In the genomic region with DNA sequence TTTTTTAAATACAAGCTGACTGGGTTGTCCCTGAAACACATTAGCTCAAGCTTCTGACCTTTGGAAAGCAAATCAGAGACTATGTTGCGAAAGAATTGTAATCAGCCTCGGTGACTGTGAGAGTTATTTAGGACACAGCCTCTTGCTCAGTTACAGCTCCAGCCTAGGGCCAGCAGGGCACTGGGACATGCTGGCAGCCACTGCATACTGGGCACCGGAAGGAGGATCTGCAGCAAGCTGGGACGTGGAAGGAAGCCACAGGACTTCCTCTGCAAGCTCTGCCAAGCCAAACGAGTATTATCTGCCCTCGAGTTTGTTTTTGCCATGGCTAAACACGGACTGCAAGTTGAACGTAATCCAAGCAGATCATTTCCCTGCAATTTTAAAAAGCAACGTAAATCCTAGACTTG, we compare ENCODE assay signal across 8 cellular contexts. TPM values are rescaled to one million over a fixed set of nuclear protein-coding genes. Genes with fewer than 3 reads are reported as not detected.
DNase-seq lines count a peak whose midpoint lies in the region; ATAC-seq and TF ChIP-seq lines count a peak whose summit lies in the region.

No MANE protein-coding gene starts in this region.

- intact Hi-C loops in Caco-2 (cut with micrococcal nuclease; ENCODE audit: unreplicated experiment) = no loop called here

- no peak overlapping the region for H3K4ac ChIP-seq in neuronal stem cell (ENCODE audit: low read length)

- no peak overlapping the region for H2BK5ac ChIP-seq in neuronal stem cell (ENCODE audit: low read length)

- ATAC-seq in WTC11 (no peak), GM19324 (IDR thresholded peaks at IDR 0.05; ENCODE audit: low FRiP score, unreplicated experiment) (no peak), GM19463 (IDR thresholded peaks at IDR 0.05; ENCODE audit: unreplicated experiment) (no peak)

- H3K27ac Mint-ChIP-seq in Caco-2 (ENCODE audit: unreplicated experiment) (no peak overlapping the region), WTC11 (no peak overlapping the region)

- H3K4me3 Mint-ChIP-seq in Caco-2 (ENCODE audit: unreplicated experiment) = peak overlapping the region; percentile 65
- H3K4me3 Mint-ChIP-seq in WTC11 = no peak overlapping the region

- no peak overlapping the region for H2BK12ac ChIP-seq in neuronal stem cell (ENCODE audit: low read length)

- H3K36me3 Mint-ChIP-seq in Caco-2 (ENCODE audit: insufficient read depth, unreplicated experiment) (no peaks in the 10 kb centered on the region), WTC11 (no peaks in the 10 kb centered on the region)

- H3K23ac ChIP-seq in neuronal stem cell (ENCODE audit: low read depth, low read length, poor library complexity) = no peak overlapping the region

- no peak overlapping the region for H2BK120ac ChIP-seq in neuronal stem cell (ENCODE audit: low read depth, low read length)

- BruUV-seq in Caco-2 (replicated peaks; lab: Mats Ljungman, UMichigan) = no TSS peak

- no peak overlapping the region for H4K8ac ChIP-seq in neuronal stem cell (ENCODE audit: low read depth, low read length)

- H3K36me3 ChIP-seq in Caco-2 (ENCODE audit: control insufficient read depth, insufficient read depth, low read length) = no peaks in the 10 kb centered on the region
- H3K36me3 ChIP-seq in neuronal stem cell (replicated peaks in 1 of 2; ENCODE audit: control insufficient read depth in 2 of 2, insufficient read depth in 2 of 2, low read length in 2 of 2) = no peaks in the 10 kb centered on the region

- WGBS in neuronal stem cell (ENCODE audit: extremely low coverage in 2 of 2, insufficient read length in 2 of 2, insufficient replicate concordance in 1 of 2), 2 donors = no CpG with 5 or more reads among the region's 9 CpGs

- H3K4me1 Mint-ChIP-seq in Caco-2 (ENCODE audit: low read depth, unreplicated experiment) (peaks cover 7% of the 10 kb centered on the region), WTC11 (peaks cover 24% of the 10 kb centered on the region)

- no peak overlapping the region for H3K27ac ChIP-seq in neuronal stem cell (replicated peaks; ENCODE audit: low read length)

- H3K14ac ChIP-seq in neuronal stem cell (ENCODE audit: low read length) = no peak overlapping the region

- no peak overlapping the region for H4K91ac ChIP-seq in neuronal stem cell (ENCODE audit: low read depth, low read length, poor library complexity)

- H3K9me3 Mint-ChIP-seq in Caco-2 (ENCODE audit: unreplicated experiment) (no peaks in the 10 kb centered on the region), WTC11 (no peaks in the 10 kb centered on the region)

- no peak overlapping the region for H3K4me2 ChIP-seq in neuronal stem cell (ENCODE audit: insufficient read depth, low read length, poor library complexity, severe bottlenecking)

- no peak overlapping the region for H3K9ac ChIP-seq in neuronal stem cell (ENCODE audit: low read depth, low read length, poor library complexity)

- H3K4me1 ChIP-seq in Caco-2 (peaks cover 9% of the 10 kb centered on the region), neuronal stem cell (ENCODE audit: control insufficient read depth in 2 of 2, insufficient read depth in 1 of 2, low read depth in 1 of 2, low read length in 2 of 2) (peaks cover 0 to 2% of the 10 kb centered on the region in 2 donors)

- TF ChIP-seq CTCF in Caco-2 (IDR thresholded peaks at IDR 0.05; ENCODE audit: insufficient read depth in 1 of 2, low read depth in 1 of 2, low read length in 1 of 2, severe bottlenecking in 1 of 2, unreplicated experiment in 1 of 2) = no peak
- no peak for TF ChIP-seq CTCF in WTC11 (IDR thresholded peaks at IDR 0.05)

- no peaks in the 10 kb centered on the region for H3K27me3 Mint-ChIP-seq in Caco-2 (ENCODE audit: insufficient read depth, unreplicated experiment)
- H3K27me3 Mint-ChIP-seq in WTC11 (ENCODE audit: low read depth) = no peaks in the 10 kb centered on the region; the same call in 1 of the 2 replicates

- no peak overlapping the region for H3K18ac ChIP-seq in neuronal stem cell (ENCODE audit: low read length)

- peak overlapping the region; percentile 72 for H2AFZ ChIP-seq in neuronal stem cell (ENCODE audit: low read length)

- DNase-seq in Caco-2 (peak; percentile 54 to 56), LHCN-M2 (ENCODE audit: low read depth) (peak; percentile 88), WTC11 (ENCODE audit: low spot score) (no peak), fibroblast of gingiva (ENCODE audit: low read depth) (peak; percentile 99), neuronal stem cell (ENCODE audit: low spot score) (no peak), NCI-H187 (lab: John Stamatoyannopoulos, UW) (no peak)

- H2AK5ac ChIP-seq in neuronal stem cell (ENCODE audit: low read depth, low read length) = no peak overlapping the region

- H3K79me1 ChIP-seq in neuronal stem cell (ENCODE audit: low read depth, low read length) = no peaks in the 10 kb centered on the region

- no peak overlapping the region for H2BK15ac ChIP-seq in neuronal stem cell (ENCODE audit: low read length)

- POLR2A ChIA-PET in Caco-2 (lab: Charles Lee) (interaction anchor here (0.6 to 0.9 kb wide), 4 partner anchors 39 to 149 kb away, joined by 3 to 10 read pairs (median 4); no protein-coding TSS in a partner anchor), WTC11 (lab: Charles Lee) (interaction anchor here (0.6 kb wide), 1 partner anchor 15 kb away, joined by 3 read pairs; no protein-coding TSS in a partner anchor)

- peak overlapping the region; percentile 21 for H3K4me3 ChIP-seq in Caco-2 (ENCODE audit: low read depth, low read length)
- H3K4me3 ChIP-seq in neuronal stem cell (ENCODE audit: low read length in 2 of 2) = no peak overlapping the region

- H3K9me3 ChIP-seq in Caco-2 (no peaks in the 10 kb centered on the region), neuronal stem cell (replicated peaks in 1 of 2; ENCODE audit: control insufficient read depth in 2 of 2, insufficient read depth in 1 of 2, low read depth in 1 of 2, low read length in 2 of 2) (no peaks in the 10 kb centered on the region)

- H3K27me3 ChIP-seq in Caco-2 (replicated peaks; ENCODE audit: control insufficient read depth, insufficient read depth, low read length) (no peaks in the 10 kb centered on the region), neuronal stem cell (ENCODE audit: control insufficient read depth in 3 of 3, insufficient read depth in 3 of 3, low read depth in 1 of 3, low read length in 3 of 3) (no peaks in the 10 kb centered on the region)

- CTCF ChIA-PET in Caco-2 (lab: Charles Lee) = interaction anchor here (0.6 to 1.2 kb wide), 6 partner anchors 21 to 716 kb away, joined by 3 to 7 read pairs (median 4); no protein-coding TSS in a partner anchor
- CTCF ChIA-PET in WTC11 (lab: Charles Lee) = interaction anchor here (1.1 to 1.5 kb wide), 4 partner anchors 10 to 104 kb away, joined by 3 to 10 read pairs (median 4); no protein-coding TSS in a partner anchor

TF ChIP-seq in WTC11, 78 proteins besides CTCF, POLR2A, EP300 and RAD21 (continues in another document):
- TF ChIP-seq SMAD4 (CRISPR knock-in tag; IDR thresholded peaks at IDR 0.05) (no peak), AR (CRISPR knock-in tag; IDR thresholded peaks at IDR 0.05) (no peak), GABPB1 (CRISPR knock-in tag; IDR thresholded peaks at IDR 0.05) (peak; percentile 25; the same call in 1 of the 2 replicates), ZBTB21 (CRISPR knock-in tag; IDR thresholded peaks at IDR 0.05; ENCODE audit: borderline replicate concordance) (no peak), SOX15 (CRISPR knock-in tag; IDR thresholded peaks at IDR 0.05) (no peak), ZNF317 (CRISPR knock-in tag; IDR thresholded peaks at IDR 0.05; ENCODE audit: borderline replicate concordance, low read depth) (no peak)

RNA-seq across cellular contexts. Expression of gene COPG1, which starts 24.4 kb away (rescaled TPM):
- total RNA-seq in Caco-2 (2022) (178 TPM in 2 replicates), LHCN-M2 (2014; rRNA removed) (192 TPM in 2 replicates), WTC11 (2021) (121 to 132 TPM (median 129 TPM) in 3 replicates)
- 210 TPM for polyA plus RNA-seq in LHCN-M2 (2012)
- 32.7 TPM for polyA plus RNA-seq in neuronal stem cell (2013, experiment 1 of 2)
- 33.9 TPM for polyA plus RNA-seq in neuronal stem cell (2013, experiment 2 of 2)

RNA-seq across cellular contexts. Expression of gene CNBP, which starts 41.3 kb away (rescaled TPM):
- 229 and 266 TPM in 2 replicates for total RNA-seq in Caco-2 (2022)
- total RNA-seq in LHCN-M2 (2014; rRNA removed) = 370 and 371 TPM in 2 replicates
- 175 TPM for polyA plus RNA-seq in LHCN-M2 (2012)
- total RNA-seq in WTC11 (2021) = 329 to 390 TPM (median 380 TPM) in 3 replicates
- polyA plus RNA-seq in neuronal stem cell (2013, experiment 1 of 2) = 379 TPM
- 385 TPM for polyA plus RNA-seq in neuronal stem cell (2013, experiment 2 of 2)

RNA-seq across cellular contexts. Expression of gene HMCES, which starts 53.7 kb away (rescaled TPM):
- total RNA-seq in Caco-2 (2022) = 47.7 and 47.9 TPM in 2 replicates
- total RNA-seq in LHCN-M2 (2014; rRNA removed) = 10.8 and 15.8 TPM in 2 replicates
- polyA plus RNA-seq in LHCN-M2 (2012) = 31.8 TPM
- 44.0 to 49.5 TPM (median 47.7 TPM) in 3 replicates for total RNA-seq in WTC11 (2021)
- polyA plus RNA-seq in neuronal stem cell (2013, experiment 1 of 2) = 26.8 TPM
- 25.4 TPM for polyA plus RNA-seq in neuronal stem cell (2013, experiment 2 of 2)

Comparison
In these comparisons a context has a peak if more than half of its experiments do, and no peak if none do; other contexts are left out.
1. DNase-seq: peak in Caco-2 (2 of 2), LHCN-M2 (single experiment) and fibroblast of gingiva (single experiment); none in WTC11 (single experiment), neuronal stem cell (single experiment) and NCI-H187 (0 of 2).